In genomic region chr18:42030586-42031182, GRCh38 we compare ENCODE assay signal across 9 cellular contexts.
DNase-seq lines count a peak whose midpoint lies in the region; ATAC-seq and TF ChIP-seq lines count a peak whose summit lies in the region.
"Had no signal": no experiment of that assay in that cellular context is flagged by ENCODE, and none has a peak within 500 bp of the region (broad histone marks: within the 10 kb centered on the region; RNA-seq: fewer than 3 reads in every experiment).

No MANE protein-coding gene starts in this region.

- TF ChIP-seq POLR2A in uterus (IDR thresholded peaks at IDR 0.05), result no peak

- H3K9ac ChIP-seq in SU-DHL-6 (ENCODE audit: low read length), result no peak overlapping the region

- H3F3A ChIP-seq in SU-DHL-6 (ENCODE audit: insufficient read depth), result no peaks in the 10 kb centered on the region

- no peak overlapping the region for H3K27ac Mint-ChIP-seq in stimulated activated memory B cell treated with anti-CD40 and anti-IgM and Interleukin-4, amounts not matched to agents 10 μg/mL and 1 μg/mL and 100 μg/mL, for 72 hours

- DNase-seq in BJ (ENCODE audit: low read depth), result no peak
- DNase-seq in HCEC 1CT, result peak; percentile 30
- DNase-seq in iPS DF 6.9 (ENCODE audit: low read depth, low spot score), result peak; percentile 27
- no peak for DNase-seq in activated CD8-positive, alpha-beta memory T cell treated with anti-CD3 and anti-CD28 coated beads for 24 hours
- DNase-seq in uterus, result no peak

- no peak overlapping the region for H2AFZ ChIP-seq in SU-DHL-6 (ENCODE audit: low read depth, low read length, severe bottlenecking)

- no peaks in the 10 kb centered on the region for H3K27me3 Mint-ChIP-seq in stimulated activated memory B cell treated with anti-CD40 and anti-IgM and Interleukin-4, amounts not matched to agents 10 μg/mL and 1 μg/mL and 100 μg/mL, for 72 hours

- H3K9me3 ChIP-seq in SU-DHL-6 (ENCODE audit: insufficient read depth, low read length) (no peaks in the 10 kb centered on the region), iPS DF 6.9 (ENCODE audit: control insufficient read depth, insufficient read depth, low read length) (no peaks in the 10 kb centered on the region), uterus (no peaks in the 10 kb centered on the region)

- H3K79me2 ChIP-seq in SU-DHL-6 (ENCODE audit: insufficient read depth, low read length), result no peaks in the 10 kb centered on the region

- no peak overlapping the region for H3K4me3 ChIP-seq in BJ (ENCODE audit: low read depth, low read length)
- no peak overlapping the region for H3K4me3 ChIP-seq in SU-DHL-6 (ENCODE audit: insufficient read depth, low read length, poor library complexity, severe bottlenecking)
- H3K4me3 ChIP-seq in iPS DF 6.9 (ENCODE audit: low read length), result no peak overlapping the region
- H3K4me3 ChIP-seq in uterus, result no peak overlapping the region
- H3K4me3 ChIP-seq: skin epidermis had no signal

- H3K27ac ChIP-seq in SU-DHL-6 (ENCODE audit: low read depth, low read length) (no peak overlapping the region), iPS DF 6.9 (ENCODE audit: low read length) (no peak overlapping the region), uterus (no peak overlapping the region)
- H3K27ac ChIP-seq: skin epidermis had no signal

- no peaks in the 10 kb centered on the region for H3K9me3 Mint-ChIP-seq in stimulated activated memory B cell treated with anti-CD40 and anti-IgM and Interleukin-4, amounts not matched to agents 10 μg/mL and 1 μg/mL and 100 μg/mL, for 72 hours

- H3K4me3 Mint-ChIP-seq in stimulated activated memory B cell treated with anti-CD40 and anti-IgM and Interleukin-4, amounts not matched to agents 10 μg/mL and 1 μg/mL and 100 μg/mL, for 72 hours, result no peak overlapping the region

- peak; percentile 80 for TF ChIP-seq CTCF in BJ (IDR thresholded peaks at IDR 0.05; ENCODE audit: insufficient read depth, low read depth, low read length)
- TF ChIP-seq CTCF in SU-DHL-6 (IDR thresholded peaks at IDR 0.05; ENCODE audit: insufficient read depth, low read length, poor library complexity, severe bottlenecking), result peak; percentile 40
- no peak for TF ChIP-seq CTCF in uterus (IDR thresholded peaks at IDR 0.05)

- no peaks in the 10 kb centered on the region for H4K20me1 ChIP-seq in SU-DHL-6 (ENCODE audit: low read depth, low read length)

- H3K4me1 Mint-ChIP-seq in stimulated activated memory B cell treated with anti-CD40 and anti-IgM and Interleukin-4, amounts not matched to agents 10 μg/mL and 1 μg/mL and 100 μg/mL, for 72 hours, result no peaks in the 10 kb centered on the region

- H3K36me3 Mint-ChIP-seq in stimulated activated memory B cell treated with anti-CD40 and anti-IgM and Interleukin-4, amounts not matched to agents 10 μg/mL and 1 μg/mL and 100 μg/mL, for 72 hours, result peaks cover 30% of the 10 kb centered on the region

- no CpG with 5 or more reads among the region's 3 CpGs for WGBS in iPS DF 6.9 (ENCODE audit: insufficient coverage, insufficient read length)

- CTCF ChIA-PET in BJ (lab: Yijun Ruan, JAX), result interaction anchor here (0.6 to 2.2 kb wide), 9 partner anchors 11 to 42 kb away, joined by 3 to 8 read pairs (median 4); no protein-coding TSS in a partner anchor

- H3K4me2 ChIP-seq in SU-DHL-6 (ENCODE audit: low read depth, low read length, poor library complexity, severe bottlenecking), result no peak overlapping the region

- peaks cover 7% of the 10 kb centered on the region for H3K36me3 ChIP-seq in BJ (ENCODE audit: control insufficient read depth, insufficient read depth, low read length)
- H3K36me3 ChIP-seq in SU-DHL-6 (ENCODE audit: low read length), result peaks cover 25% of the 10 kb centered on the region; the same call in 1 of the 2 replicates
- H3K36me3 ChIP-seq in iPS DF 6.9 (ENCODE audit: control insufficient read depth, insufficient read depth, low read length), result no peaks in the 10 kb centered on the region; the same call in 1 of the 2 replicates
- no peaks in the 10 kb centered on the region for H3K36me3 ChIP-seq in uterus

- POLR2A ChIA-PET in BJ (lab: Charles Lee), result no interaction called here

- ATAC-seq in HG02852 (IDR thresholded peaks at IDR 0.05; ENCODE audit: unreplicated experiment), result no peak
- no peak for ATAC-seq in stimulated activated memory B cell treated with anti-CD40 and anti-IgM and Interleukin-4, amounts not matched to agents 10 μg/mL and 1 μg/mL and 100 μg/mL, for 72 hours

- H3K27me3 ChIP-seq in BJ (ENCODE audit: control insufficient read depth, insufficient read depth, low read length), result no peaks in the 10 kb centered on the region
- no peaks in the 10 kb centered on the region for H3K27me3 ChIP-seq in SU-DHL-6 (ENCODE audit: low read length)
- no peaks in the 10 kb centered on the region for H3K27me3 ChIP-seq in iPS DF 6.9 (ENCODE audit: control insufficient read depth, insufficient read depth, low read length)
- H3K27me3 ChIP-seq in uterus, result no peaks in the 10 kb centered on the region

- no peaks in the 10 kb centered on the region for H3K9me2 ChIP-seq in SU-DHL-6 (replicated peaks; ENCODE audit: insufficient read depth, low read length)

- intact Hi-C loops in uterus (cut with DNase I; ENCODE audit: low total_unique reads), result no loop called here

- H3K4me1 ChIP-seq in iPS DF 6.9 (ENCODE audit: control insufficient read depth, insufficient read depth, low read length) (no peaks in the 10 kb centered on the region), uterus (no peaks in the 10 kb centered on the region)

Comparison
In these comparisons a context has a peak if more than half of its experiments do, and no peak if none do; other contexts are left out.
1. DNase-seq: peak in HCEC 1CT (single experiment) and iPS DF 6.9 (single experiment); none in BJ (single experiment), activated CD8-positive, alpha-beta memory T cell treated with anti-CD3 and anti-CD28 coated beads for 24 hours (single experiment) and uterus (0 of 2).
2. CTCF ChIP-seq: peak in BJ (single experiment) and SU-DHL-6 (single experiment); none in uterus (0 of 4).